Comparison of ENCODE assay signal across 27 cellular contexts in the genomic region with DNA sequence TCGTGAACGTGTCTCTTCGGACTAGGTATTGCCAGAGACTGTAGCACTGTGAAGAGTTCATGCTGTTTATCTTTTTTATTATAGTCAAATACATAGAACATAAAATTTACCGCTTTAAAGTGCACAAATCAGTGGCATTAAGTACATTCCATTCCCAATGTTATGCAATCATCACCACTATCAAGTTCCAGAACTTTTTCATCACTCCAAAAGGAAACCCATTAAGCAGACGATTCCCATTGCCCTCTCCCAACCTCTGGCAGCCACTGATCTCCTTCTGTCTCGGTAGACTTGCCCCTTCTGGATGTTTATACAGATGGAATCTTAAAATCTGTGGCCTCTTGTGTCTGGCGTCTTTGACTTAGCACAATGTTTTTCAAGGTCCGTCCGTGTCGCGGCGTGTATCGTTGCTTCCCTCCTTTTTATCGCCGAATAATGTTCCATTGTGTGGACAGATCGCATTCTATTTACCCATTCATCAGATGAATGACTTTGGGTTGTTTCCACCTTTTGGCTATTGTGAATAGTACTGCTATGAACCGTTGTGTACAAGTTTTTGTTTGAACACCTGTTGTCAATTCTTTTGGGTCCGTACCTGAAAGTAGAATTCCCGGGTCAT. TPM values are rescaled to one million over a fixed set of nuclear protein-coding genes. Genes with fewer than 3 reads are reported as not detected.
DNase-seq lines count a peak whose midpoint lies in the region; ATAC-seq, FAIRE-seq and TF ChIP-seq lines count a peak whose summit lies in the region.
"Had no signal": no experiment of that assay in that cellular context is flagged by ENCODE, and none has a peak within 500 bp of the region (broad histone marks: within the 10 kb centered on the region; RNA-seq: fewer than 3 reads in every experiment).

No MANE protein-coding gene starts in this region.

- H3K36me3 ChIP-seq in A673 (ENCODE audit: insufficient read depth, low read length, poor library complexity, severe bottlenecking) (no peaks in the 10 kb centered on the region), PC-3 (ENCODE audit: low read depth, low read length) (no peaks in the 10 kb centered on the region), prostate gland (no peaks in the 10 kb centered on the region), SK-N-SH (replicated peaks in 1 of 2; ENCODE audit: control insufficient read depth in 1 of 2, insufficient read depth in 2 of 2, low read length in 1 of 2) (no peaks in the 10 kb centered on the region), pancreas (no peaks in the 10 kb centered on the region)
- H3K36me3 ChIP-seq: cardiac muscle cell had no signal

- TF ChIP-seq POLR2A in prostate gland (IDR thresholded peaks at IDR 0.05), result no peak

- CTCF ChIA-PET in A673 (lab: Charles Lee) (no interaction called here), PC-3 (lab: Charles Lee) (no interaction called here), SK-N-SH (lab: Yijun Ruan, JAX) (interaction anchor here (0.6 to 2.7 kb wide), 4 partner anchors 12 to 160 kb away, joined by 3 to 9 read pairs (median 4); no protein-coding TSS in a partner anchor)

- peak overlapping the region; percentile 43 for H3K27ac ChIP-seq in A673 (ENCODE audit: low read depth, low read length, poor library complexity, severe bottlenecking)
- H3K27ac ChIP-seq in PC-3 (ENCODE audit: low read length), result peak overlapping the region; percentile 62
- peak overlapping the region; percentile 92 to 93 for H3K27ac ChIP-seq in prostate gland
- no peak overlapping the region for H3K27ac ChIP-seq in SK-N-SH (ENCODE audit: low read depth in 2 of 2, low read length in 1 of 2)
- no peak overlapping the region for H3K27ac ChIP-seq in pancreas
- H3K27ac ChIP-seq: cardiac muscle cell, parathyroid adenoma, SK-N-MC, VCaP had no signal

- TF ChIP-seq CTCF in A673 (conservative IDR thresholded peaks at IDR 0.05; ENCODE audit: low read depth, low read length), result no peak
- no peak for TF ChIP-seq CTCF in PC-3 (conservative IDR thresholded peaks at IDR 0.05; ENCODE audit: low read depth, low read length)
- TF ChIP-seq CTCF in fibroblast of pulmonary artery (IDR thresholded peaks at IDR 0.05; ENCODE audit: low read length, missing control alignments), result no peak
- no peak for TF ChIP-seq CTCF in prostate gland (IDR thresholded peaks at IDR 0.05)
- TF ChIP-seq CTCF in SK-N-SH (IDR thresholded peaks at IDR 0.05), result no peak
- no peak for TF ChIP-seq CTCF in pancreas (IDR thresholded peaks at IDR 0.05)

- no peak for ATAC-seq in PC-3
- no peak for ATAC-seq in pancreas
- no peak for ATAC-seq in HG02852 (IDR thresholded peaks at IDR 0.05; ENCODE audit: unreplicated experiment)
- ATAC-seq: activated CD8-positive, alpha-beta memory T cell treated with anti-CD3 and anti-CD28 coated beads, Interleukin-2, amount 10 ng/mL, durations not matched to agents 7 days and 5 days; left colon; natural killer cell treated with Interleukin-12 subunit alpha and Interleukin-12 subunit beta and Interleukin-15 and Interleukin-18, amount 100 ng/mL, for 72 hours had no signal

- H4K20me1 ChIP-seq in PC-3 (ENCODE audit: low read length) (peaks cover 12% of the 10 kb centered on the region; the same call in 1 of the 2 replicates), SK-N-SH (ENCODE audit: insufficient read depth) (no peaks in the 10 kb centered on the region)

- BruUV-seq in A673 (replicated peaks; lab: Mats Ljungman, UMichigan) (no TSS peak), PC-3 (replicated peaks; lab: Mats Ljungman, UMichigan) (no TSS peak)

- no peak for TF ChIP-seq RAD21 in SK-N-SH (IDR thresholded peaks at IDR 0.05; ENCODE audit: low read length)

- H3K4me1 ChIP-seq in A673 (ENCODE audit: insufficient read depth, low read length, poor library complexity, severe bottlenecking) (peaks cover 46% of the 10 kb centered on the region), PC-3 (ENCODE audit: insufficient read depth, low read length) (peaks cover 32% of the 10 kb centered on the region), prostate gland (replicated peaks) (no peaks in the 10 kb centered on the region), SK-N-SH (ENCODE audit: control insufficient read depth in 1 of 2, insufficient read depth in 2 of 2, low read depth in 1 of 2, low read length in 1 of 2) (peaks cover 0 to 8% of the 10 kb centered on the region in 2 experiments; a peak in 2 of 4 replicates), pancreas (peaks cover 2 to 17% (median 14%) of the 10 kb centered on the region in 3 donors)
- H3K4me1 ChIP-seq: parathyroid adenoma had no signal

- H3K79me2 ChIP-seq in PC-3 (ENCODE audit: low read length) (peaks cover 77% of the 10 kb centered on the region), SK-N-SH (ENCODE audit: insufficient read depth) (no peaks in the 10 kb centered on the region)
- H3K79me2 ChIP-seq: parathyroid adenoma had no signal

- no peak for DNase-seq in A673 (ENCODE audit: low spot score)
- peak; percentile 12 for DNase-seq in PC-3
- DNase-seq in fibroblast of pulmonary artery (ENCODE audit: low read depth), result peak; percentile 31
- peak; percentile 8 for DNase-seq in prostate gland (ENCODE audit: low spot score)
- no peak for DNase-seq in SK-N-SH
- no peak for DNase-seq in central memory CD4-positive, alpha-beta T cell
- DNase-seq in pancreas, result no peak
- DNase-seq: activated CD4-positive, alpha-beta T cell treated with anti-CD3 and anti-CD28 coated beads for 48 hours; activated CD8-positive, alpha-beta memory T cell treated with anti-CD3 and anti-CD28 coated beads, Interleukin-2, amount 10 ng/mL, durations not matched to agents 7 days and 5 days; activated naive CD4-positive, alpha-beta T cell treated with anti-CD3 and anti-CD28 coated beads, Interleukin-2, amount 10 ng/mL, durations not matched to agents 7 days and 5 days; DMS79; head of caudate nucleus; left colon; NCI-H1092; NCI-H187; NCI-H526; RPMI8226; stimulated activated CD4-positive, alpha-beta T cell treated with anti-CD3 and anti-CD28 coated beads, Interleukin-1b, Interleukin-23, amount 100 ng/mL, for 48 hours; trophoblast cell had no signal

- H3K9me2 ChIP-seq in PC-3 (replicated peaks; ENCODE audit: low read length) (no peaks in the 10 kb centered on the region), SK-N-SH (no peaks in the 10 kb centered on the region)

- H2AFZ ChIP-seq in PC-3 (ENCODE audit: low read length), result no peak overlapping the region
- H2AFZ ChIP-seq in SK-N-SH (ENCODE audit: low read depth), result no peak overlapping the region
- H2AFZ ChIP-seq: parathyroid adenoma had no signal

- H3K4me3 ChIP-seq in A673 (ENCODE audit: low read depth, low read length, poor library complexity, severe bottlenecking) (no peak overlapping the region), PC-3 (ENCODE audit: low read length) (peak overlapping the region; percentile 91), fibroblast of pulmonary artery (replicated peaks; ENCODE audit: low read depth, low read length) (no peak overlapping the region), prostate gland (peak overlapping the region in 1 of 2 donors; percentile 96), SK-N-SH (ENCODE audit: low read depth in 2 of 2, low read length in 1 of 2) (no peak overlapping the region), pancreas (peak overlapping the region in 1 of 4 donors; percentile 94)
- H3K4me3 ChIP-seq: cardiac muscle cell, SK-N-MC had no signal

- no peak for FAIRE-seq in pancreas (lab: Jason Lieb, UNC)
- FAIRE-seq: endometrium, H1 had no signal

- WGBS in prostate gland, result 46% methylated on average over 19 of the region's 19 CpGs
- WGBS in SK-N-SH (ENCODE audit: low lambda C conversion rate), result 88% methylated on average over 19 of the region's 19 CpGs
- 42 to 46% methylated on average over 19 of the region's 19 CpGs for WGBS in pancreas, 2 donors

- H3K9ac ChIP-seq in PC-3 (ENCODE audit: low read length) (peak overlapping the region; percentile 85), SK-N-SH (no peak overlapping the region)
- H3K9ac ChIP-seq: parathyroid adenoma had no signal

- H3K9me3 ChIP-seq in A673 (ENCODE audit: low read depth, low read length, poor library complexity, severe bottlenecking) (no peaks in the 10 kb centered on the region), PC-3 (ENCODE audit: low read length) (no peaks in the 10 kb centered on the region), prostate gland (no peaks in the 10 kb centered on the region), SK-N-SH (no peaks in the 10 kb centered on the region), pancreas (no peaks in the 10 kb centered on the region)

- peak overlapping the region; percentile 93 for H3K4me2 ChIP-seq in PC-3 (ENCODE audit: low read length)
- H3K4me2 ChIP-seq in SK-N-SH, result no peak overlapping the region

- H3K27me3 ChIP-seq in A673 (replicated peaks; ENCODE audit: insufficient read depth, low read depth, low read length, poor library complexity), result no peaks in the 10 kb centered on the region
- no peaks in the 10 kb centered on the region for H3K27me3 ChIP-seq in PC-3 (ENCODE audit: low read length)
- H3K27me3 ChIP-seq in prostate gland (replicated peaks; ENCODE audit: insufficient read depth), result no peaks in the 10 kb centered on the region
- peaks cover 20% of the 10 kb centered on the region; the same call in 1 of the 2 replicates for H3K27me3 ChIP-seq in SK-N-SH (ENCODE audit: insufficient read depth)
- no peaks in the 10 kb centered on the region for H3K27me3 ChIP-seq in pancreas
- H3K27me3 ChIP-seq: cardiac muscle cell had no signal

- intact Hi-C loops in A673 (cut with micrococcal nuclease; ENCODE audit: unreplicated experiment), result no loop called here
- intact Hi-C loops in PC-3 (cut with micrococcal nuclease), result no loop called here
- intact Hi-C loops in prostate gland (cut with DNase I), result no loop called here
- intact Hi-C loops in pancreas (cut with DNase I), result no loop called here

- H3F3A ChIP-seq in PC-3 (ENCODE audit: low read length, unreplicated experiment), result no peaks in the 10 kb centered on the region
- H3F3A ChIP-seq in SK-N-SH (replicated peaks; ENCODE audit: insufficient read depth), result peaks cover 4% of the 10 kb centered on the region

- no peak for TF ChIP-seq EP300 in SK-N-SH (IDR thresholded peaks at IDR 0.05; ENCODE audit: borderline replicate concordance in 1 of 2, low read depth in 1 of 2, low read length in 1 of 2)

- POLR2A ChIA-PET in A673 (lab: Charles Lee; ENCODE audit: low non-redundant PET), result no interaction called here
- POLR2A ChIA-PET in PC-3 (lab: Charles Lee; ENCODE audit: unreplicated experiment), result no interaction called here
- POLR2A ChIA-PET in SK-N-SH (lab: Yijun Ruan, JAX), result no interaction called here

TF ChIP-seq in SK-N-SH, 30 proteins besides CTCF, POLR2A, EP300 and RAD21:
- TF ChIP-seq, protein P1, sequence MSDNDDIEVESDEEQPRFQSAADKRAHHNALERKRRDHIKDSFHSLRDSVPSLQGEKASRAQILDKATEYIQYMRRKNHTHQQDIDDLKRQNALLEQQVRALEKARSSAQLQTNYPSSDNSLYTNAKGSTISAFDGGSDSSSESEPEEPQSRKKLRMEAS (IDR thresholded peaks at IDR 0.05; ENCODE audit: low read depth), result no peak

RNA-seq across cellular contexts. Expression of a gene that starts 2.7 kb away (rescaled TPM):
- 37.1 and 40.4 TPM in 2 replicates for total RNA-seq in A673 (2021)
- 52.5 and 66.0 TPM in 2 replicates for total RNA-seq in PC-3 (2014; rRNA removed)
- total RNA-seq in prostate gland, result 10 to 100 TPM; 24.7 to 39.9 TPM
- polyA plus RNA-seq in SK-N-SH (2012; rRNA removed), result 0.86 and 0.95 TPM in 2 replicates
- polyA plus RNA-seq in SK-N-SH (2012; cell fraction: cytosol; rRNA removed), result 0.63 and 0.73 TPM in 2 replicates
- polyA plus RNA-seq in SK-N-SH (2012; cell fraction: nucleus; rRNA removed), result 1.5 and 2.7 TPM in 2 replicates
- 10 to 100 TPM in 3 of 6 donors, 1 to 10 TPM in 3; 5.7 to 21.2 (median 11.1) TPM for total RNA-seq in pancreas
- 10 to 100 TPM in 1 of 2 donors, 1 to 10 TPM in 1; 8.1 to 12.4 TPM for polyA plus RNA-seq in pancreas

Comparison
In these comparisons a context has a peak if more than half of its experiments do, and no peak if none do; other contexts are left out.
1. DNase-seq: peak in PC-3 (single experiment), fibroblast of pulmonary artery (single experiment) and prostate gland (single experiment); none in A673 (single experiment), SK-N-SH (single experiment), central memory CD4-positive, alpha-beta T cell (single experiment) and pancreas (0 of 6).
2. H3K27ac ChIP-seq: peak in A673 (single experiment), PC-3 (single experiment) and prostate gland (2 of 2); none in SK-N-SH (0 of 2) and pancreas (0 of 4).